12 cellular contexts compared by ENCODE assay signal in the genomic region with DNA sequence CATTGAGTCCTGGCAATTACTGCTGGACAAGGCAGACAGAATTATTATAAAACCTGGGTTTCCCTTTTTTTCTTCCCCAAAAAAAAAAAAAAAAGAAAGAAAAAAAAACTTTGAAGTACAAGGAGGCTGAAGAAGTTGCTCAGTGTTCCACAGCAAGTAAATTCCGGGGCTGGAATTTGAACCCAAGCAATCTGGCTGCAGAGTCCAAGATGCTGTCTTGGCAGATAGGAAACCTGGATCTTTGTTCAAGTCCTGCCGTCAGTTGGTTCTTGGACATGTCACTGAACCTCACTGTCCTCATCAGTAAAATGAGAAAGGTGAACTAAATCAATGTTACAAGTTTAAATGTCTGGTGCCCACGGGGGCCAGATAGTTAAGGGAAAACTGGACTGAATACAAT. TPM values are rescaled to one million over a fixed set of nuclear protein-coding genes. Genes with fewer than 3 reads are reported as not detected.
A peak's percentile ranks its signal among the peaks of the same experiment; 100 is the strongest.
DNase-seq lines count a peak whose midpoint lies in the region; ATAC-seq and TF ChIP-seq lines count a peak whose summit lies in the region.
"Had no signal": no experiment of that assay in that cellular context is flagged by ENCODE, and none has a peak within 500 bp of the region (broad histone marks: within the 10 kb centered on the region; RNA-seq: fewer than 3 reads in every experiment).

No MANE protein-coding gene starts in this region.

- in situ Hi-C loops in Panc1 (cut with HindIII; ENCODE audit: low pct_unique_long_range_greater_than_20kb, low sequenced_read_pairs): no loop called here

- H3K9me3 ChIP-seq in CD8-positive, alpha-beta memory T cell (ENCODE audit: low read length): no peaks in the 10 kb centered on the region
- H3K9me3 ChIP-seq in Panc1 (ENCODE audit: control insufficient read depth, insufficient read depth, low read depth, low read length): peaks cover 2% of the 10 kb centered on the region; the same call in 1 of the 2 replicates
- no peaks in the 10 kb centered on the region for H3K9me3 ChIP-seq in smooth muscle cell (replicated peaks; ENCODE audit: low read depth)

- CTCF ChIA-PET in CD8-positive, alpha-beta memory T cell (lab: Charles Lee): interaction anchor here (0.9 to 3.0 kb wide), 3 partner anchors 8 to 40 kb away, joined by 3 to 19 read pairs (median 4); partner anchors contain the start of gene ARID5B
- CTCF ChIA-PET in Panc1 (lab: Charles Lee): no interaction called here

- H2AFZ ChIP-seq in smooth muscle cell (ENCODE audit: low read depth): no peak overlapping the region

- peak overlapping the region; percentile 75 for H3K4me2 ChIP-seq in smooth muscle cell

- H3K4me3 ChIP-seq in CD8-positive, alpha-beta memory T cell (ENCODE audit: low read length): no peak overlapping the region
- H3K4me3 ChIP-seq in Panc1 (ENCODE audit: low read depth in 2 of 2, low read length in 2 of 2): no peak overlapping the region
- no peak overlapping the region for H3K4me3 ChIP-seq in smooth muscle cell

- TF ChIP-seq CTCF in Panc1 (IDR thresholded peaks at IDR 0.05): no peak
- TF ChIP-seq CTCF in smooth muscle cell (IDR thresholded peaks at IDR 0.05; ENCODE audit: borderline replicate concordance, insufficient read depth, poor library complexity, severe bottlenecking): no peak

- peaks cover 0 to 28% (median 6%) of the 10 kb centered on the region in 3 donors for H3K36me3 Mint-ChIP-seq in CD8-positive, alpha-beta memory T cell
- H3K36me3 Mint-ChIP-seq in effector memory CD8-positive, alpha-beta T cell (ENCODE audit: insufficient read depth): peaks cover 15% of the 10 kb centered on the region

- no peaks in the 10 kb centered on the region for H3K9me3 Mint-ChIP-seq in CD8-positive, alpha-beta memory T cell
- H3K9me3 Mint-ChIP-seq in effector memory CD8-positive, alpha-beta T cell: peaks cover 0 to 2% of the 10 kb centered on the region in 2 donors

- H3K4me1 ChIP-seq in CD8-positive, alpha-beta memory T cell (ENCODE audit: insufficient read depth, low read length): peaks cover 66% of the 10 kb centered on the region
- H3K4me1 ChIP-seq in Panc1 (ENCODE audit: control insufficient read depth, insufficient read depth, low read length): peaks cover 68% of the 10 kb centered on the region
- H3K4me1 ChIP-seq in smooth muscle cell (ENCODE audit: low read depth): peaks cover 36% of the 10 kb centered on the region

- H3K27me3 ChIP-seq in CD8-positive, alpha-beta memory T cell (ENCODE audit: insufficient read depth, low read length, poor library complexity, severe bottlenecking): no peaks in the 10 kb centered on the region
- H3K27me3 ChIP-seq in Panc1 (ENCODE audit: control insufficient read depth, insufficient read depth, low read length) (no peaks in the 10 kb centered on the region), smooth muscle cell (ENCODE audit: low read depth) (no peaks in the 10 kb centered on the region)

- H3K27ac ChIP-seq in CD8-positive, alpha-beta memory T cell (ENCODE audit: low read depth, low read length): no peak overlapping the region
- H3K27ac ChIP-seq in Panc1 (ENCODE audit: low read length) (peak overlapping the region; percentile 75), smooth muscle cell (ENCODE audit: low read depth) (peak overlapping the region; percentile 96)

- no TSS peak for BruUV-seq in Panc1 (replicated peaks; lab: Mats Ljungman, UMichigan)

- no peaks in the 10 kb centered on the region for H3K27me3 Mint-ChIP-seq in CD8-positive, alpha-beta memory T cell
- no peaks in the 10 kb centered on the region for H3K27me3 Mint-ChIP-seq in effector memory CD8-positive, alpha-beta T cell
- H3K27me3 Mint-ChIP-seq: progenitor cell of endocrine pancreas had no signal

- DNase-seq in CD8-positive, alpha-beta memory T cell: no peak
- DNase-seq in Panc1 (ENCODE audit: low read depth, low spot score): no peak
- DNase-seq in effector memory CD8-positive, alpha-beta T cell: no peak
- no peak for DNase-seq in smooth muscle cell (lab: John Stamatoyannopoulos, UW; ENCODE audit: unreplicated experiment)
- DNase-seq in NCI-H446 treated with DMSO at 0.1 percent for 48 hours (lab: John Stamatoyannopoulos, UW): no peak
- DNase-seq in DMS53 (lab: John Stamatoyannopoulos, UW): no peak
- DNase-seq: NCI-H1930; NK-92 treated with Interleukin-12 subunit alpha and Interleukin-12 subunit beta, amount 100 ng/mL, for 24 hours; stimulated activated CD4-positive, alpha-beta T cell treated with anti-CD3 and anti-CD28 coated beads, Interleukin-2, amount 100 ng/mL, for 48 hours had no signal

- no peaks in the 10 kb centered on the region for H3K36me3 ChIP-seq in CD8-positive, alpha-beta memory T cell (ENCODE audit: insufficient read depth, low read length)
- H3K36me3 ChIP-seq in Panc1 (ENCODE audit: control insufficient read depth, insufficient read depth, low read length) (no peaks in the 10 kb centered on the region), smooth muscle cell (ENCODE audit: low read depth) (no peaks in the 10 kb centered on the region)

- POLR2A ChIA-PET in CD8-positive, alpha-beta memory T cell (lab: Charles Lee): no interaction called here
- POLR2A ChIA-PET in Panc1 (lab: Charles Lee): no interaction called here

- H3K79me2 ChIP-seq in smooth muscle cell (ENCODE audit: low read depth): peaks cover 36% of the 10 kb centered on the region

- H3K27ac Mint-ChIP-seq in CD8-positive, alpha-beta memory T cell: peak overlapping the region in 7 of 8 donors; percentile 2 to 88 (median 76)
- peak overlapping the region; percentile 26 to 62 for H3K27ac Mint-ChIP-seq in effector memory CD8-positive, alpha-beta T cell
- H3K27ac Mint-ChIP-seq: progenitor cell of endocrine pancreas had no signal

- intact Hi-C loops in Panc1 (cut with micrococcal nuclease; ENCODE audit: unreplicated experiment): no loop called here

- peaks cover 17% of the 10 kb centered on the region for H4K20me1 ChIP-seq in smooth muscle cell (ENCODE audit: low read depth)

- H3K9ac ChIP-seq in smooth muscle cell (ENCODE audit: low read depth): peak overlapping the region; percentile 64

- H3K4me1 Mint-ChIP-seq in CD8-positive, alpha-beta memory T cell: peaks cover 67 to 93% (median 85%) of the 10 kb centered on the region in 3 donors
- peaks cover 36 to 61% of the 10 kb centered on the region in 2 donors for H3K4me1 Mint-ChIP-seq in effector memory CD8-positive, alpha-beta T cell (ENCODE audit: low read depth in 2 of 2)

- 58% methylated on average over 3 of the region's 3 CpGs for WGBS in smooth muscle cell (ENCODE audit: low lambda C conversion rate)

- peak overlapping the region in 1 of 7 donors; percentile 32 for H3K4me3 Mint-ChIP-seq in CD8-positive, alpha-beta memory T cell
- peak overlapping the region in 1 of 2 donors; percentile 31 for H3K4me3 Mint-ChIP-seq in effector memory CD8-positive, alpha-beta T cell

- ATAC-seq in Panc1 (no peak), HG03135 (IDR thresholded peaks at IDR 0.05; ENCODE audit: unreplicated experiment) (no peak), GM21367 (IDR thresholded peaks at IDR 0.05; ENCODE audit: unreplicated experiment) (no peak)
- no peak for ATAC-seq in effector memory CD8-positive, alpha-beta T cell (replicated peaks)

- H3F3A ChIP-seq in smooth muscle cell (ENCODE audit: low read depth): peaks cover 64% of the 10 kb centered on the region

RNA-seq across cellular contexts. Expression of gene ARID5B, which starts 35.3 kb away (rescaled TPM):
- 10 to 100 TPM; 37.1 to 38.4 TPM for total RNA-seq in CD8-positive, alpha-beta memory T cell
- polyA plus RNA-seq in CD8-positive, alpha-beta memory T cell: 48.7 TPM
- total RNA-seq in Panc1 (2021; ENCODE audit: unreplicated experiment): 22.7 TPM
- polyA plus RNA-seq in Panc1 (2012; ENCODE audit: insufficient read length): 7.6 TPM
- 67.6 and 69.4 TPM in 2 replicates for total RNA-seq in smooth muscle cell
- 49.0 and 52.7 TPM in 2 replicates for polyA plus RNA-seq in smooth muscle cell
